10 cellular contexts compared by ENCODE assay signal in the genomic region with DNA sequence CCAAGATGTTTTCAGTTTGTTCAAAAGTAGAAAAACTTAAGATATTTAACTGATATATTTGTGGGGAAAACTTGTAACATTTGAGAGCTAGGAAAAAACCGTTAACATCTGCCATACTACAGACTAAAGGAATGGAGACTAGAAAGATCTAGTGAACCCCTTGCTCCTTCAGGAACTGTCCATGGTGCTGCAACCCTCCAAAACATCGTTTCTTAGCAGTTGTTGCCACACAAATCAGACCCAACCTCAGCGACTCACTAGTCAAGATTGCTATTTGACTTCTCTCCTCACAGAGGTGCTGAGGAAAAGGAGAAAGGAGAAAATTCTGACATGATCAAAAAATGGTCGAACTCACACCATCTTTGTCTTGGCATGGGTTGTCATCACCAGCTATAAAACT.
A peak's percentile ranks its signal among the peaks of the same experiment; 100 is the strongest.
DNase-seq lines count a peak whose midpoint lies in the region; ATAC-seq and TF ChIP-seq lines count a peak whose summit lies in the region.
"Had no signal": no experiment of that assay in that cellular context is flagged by ENCODE, and none has a peak within 500 bp of the region (broad histone marks: within the 10 kb centered on the region; RNA-seq: fewer than 3 reads in every experiment).

No MANE protein-coding gene starts in this region.

- no peaks in the 10 kb centered on the region for H3K36me3 Mint-ChIP-seq in progenitor cell of endocrine pancreas (ENCODE audit: insufficient read depth)
- H3K36me3 Mint-ChIP-seq in glutamatergic neuron (ENCODE audit: unreplicated experiment), result no peaks in the 10 kb centered on the region

- H3K4me1 Mint-ChIP-seq in progenitor cell of endocrine pancreas (ENCODE audit: low read depth) (no peaks in the 10 kb centered on the region), glutamatergic neuron (ENCODE audit: low read depth, unreplicated experiment) (no peaks in the 10 kb centered on the region)

- H3K4me3 Mint-ChIP-seq in progenitor cell of endocrine pancreas (ENCODE audit: low read depth) (no peak overlapping the region), glutamatergic neuron (ENCODE audit: unreplicated experiment) (no peak overlapping the region)

- TF ChIP-seq CTCF in epithelial cell of esophagus (IDR thresholded peaks at IDR 0.05; ENCODE audit: insufficient read depth, low read depth, low read length, missing control alignments) (no peak), progenitor cell of endocrine pancreas (IDR thresholded peaks at IDR 0.05; ENCODE audit: unreplicated experiment) (no peak), glutamatergic neuron (IDR thresholded peaks at IDR 0.05; ENCODE audit: partially characterized antibody, unreplicated experiment) (no peak)

- ATAC-seq in sciatic nerve, result no peak
- ATAC-seq: left ventricle myocardium superior had no signal

- H3K9me3 Mint-ChIP-seq in progenitor cell of endocrine pancreas (ENCODE audit: low read depth) (no peaks in the 10 kb centered on the region), glutamatergic neuron (ENCODE audit: unreplicated experiment) (no peaks in the 10 kb centered on the region)

- H3K27ac Mint-ChIP-seq in progenitor cell of endocrine pancreas, result no peak overlapping the region
- no peak overlapping the region for H3K27ac Mint-ChIP-seq in glutamatergic neuron (ENCODE audit: unreplicated experiment)

- intact Hi-C loops in sciatic nerve (cut with DNase I), result no loop called here

- no peak overlapping the region for H3K4me3 ChIP-seq in epithelial cell of esophagus (ENCODE audit: low read length)

- DNase-seq in activated CD4-positive, alpha-beta T cell treated with anti-CD3 and anti-CD28 coated beads for 48 hours, result peak; percentile 1
- DNase-seq in activated CD4-positive, alpha-beta T cell treated with anti-CD3 and anti-CD28 coated beads, Interleukin-2, amount 50 U/mL, for 1 hour, result no peak
- DNase-seq in OCI-M1 (lab: John Stamatoyannopoulos, UW) (peak; percentile 62), epithelial cell of esophagus (ENCODE audit: low read depth) (peak; percentile 39), progenitor cell of endocrine pancreas (ENCODE audit: low spot score, unreplicated experiment) (peak; percentile 60), sciatic nerve (ENCODE audit: low spot score) (no peak), NCI-H2029 (lab: John Stamatoyannopoulos, UW) (no peak), glutamatergic neuron (no peak)
- DNase-seq: activated naive CD4-positive, alpha-beta T cell treated with Interleukin-2 at 50 U/mL for 16 hours; left ventricle myocardium superior had no signal

- peaks cover 12% of the 10 kb centered on the region for H3K27me3 Mint-ChIP-seq in progenitor cell of endocrine pancreas
- H3K27me3 Mint-ChIP-seq in glutamatergic neuron (ENCODE audit: unreplicated experiment), result peaks cover 1% of the 10 kb centered on the region

Comparison
In these comparisons a context has a peak if more than half of its experiments do, and no peak if none do; other contexts are left out.
1. DNase-seq: peak in activated CD4-positive, alpha-beta T cell treated with anti-CD3 and anti-CD28 coated beads for 48 hours (single experiment), OCI-M1 (single experiment), epithelial cell of esophagus (single experiment) and progenitor cell of endocrine pancreas (single experiment); none in activated CD4-positive, alpha-beta T cell treated with anti-CD3 and anti-CD28 coated beads, Interleukin-2, amount 50 U/mL, for 1 hour (single experiment), sciatic nerve (single experiment), NCI-H2029 (single experiment) and glutamatergic neuron (single experiment).